In genomic region chr6:125310994-125311649, GRCh38 we compare ENCODE assay signal across 8 cellular contexts. TPM values are rescaled to one million over a fixed set of nuclear protein-coding genes. Genes with fewer than 3 reads are reported as not detected.
DNase-seq lines count a peak whose midpoint lies in the region; ATAC-seq and TF ChIP-seq lines count a peak whose summit lies in the region.

No MANE protein-coding gene starts in this region.

- no peaks in the 10 kb centered on the region for H3K36me3 ChIP-seq in H7 (replicated peaks; ENCODE audit: control insufficient read depth, insufficient read depth, low read length)
- H3K36me3 ChIP-seq in Karpas-422 (ENCODE audit: insufficient read depth, low read length) = no peaks in the 10 kb centered on the region
- no peaks in the 10 kb centered on the region for H3K36me3 ChIP-seq in lung (ENCODE audit: control insufficient read depth in 2 of 2, insufficient read depth in 2 of 2, low read length in 2 of 2)

- H3K9me3 Mint-ChIP-seq in activated T-cell treated with anti-CD3 and anti-CD28 coated beads, Interleukin-2, amount 50 U/mL, for 4 hours = no peaks in the 10 kb centered on the region

- no peak overlapping the region for H3K27ac ChIP-seq in Karpas-422 (ENCODE audit: low read length)
- H3K27ac ChIP-seq in lung (ENCODE audit: low read depth in 1 of 2, low read length in 1 of 2) = no peak overlapping the region

- H3K4me1 ChIP-seq in Karpas-422 (ENCODE audit: low read length) (no peaks in the 10 kb centered on the region), lung (ENCODE audit: control insufficient read depth in 2 of 2, insufficient read depth in 2 of 2, low read length in 2 of 2) (no peaks in the 10 kb centered on the region)

- peaks cover 3% of the 10 kb centered on the region for H3K4me1 Mint-ChIP-seq in activated T-cell treated with anti-CD3 and anti-CD28 coated beads, Interleukin-2, amount 50 U/mL, for 4 hours (ENCODE audit: low read depth)

- H3K9me3 ChIP-seq in Karpas-422 (ENCODE audit: low read length) = no peaks in the 10 kb centered on the region
- H3K9me3 ChIP-seq in lung (ENCODE audit: control insufficient read depth in 2 of 2, insufficient read depth in 1 of 2, low read length in 1 of 2) = no peaks in the 10 kb centered on the region

- WGBS in lung, 2 donors = 53 to 54% methylated on average over 7 of the region's 7 CpGs

- H3K27me3 Mint-ChIP-seq in activated T-cell treated with anti-CD3 and anti-CD28 coated beads, Interleukin-2, amount 50 U/mL, for 4 hours (ENCODE audit: low read depth) = peaks cover 9% of the 10 kb centered on the region

- DNase-seq in activated T-cell treated with anti-CD3 and anti-CD28 coated beads, Interleukin-2, amount 50 U/mL, for 4 hours = no peak
- no peak for DNase-seq in activated T-cell treated with anti-CD3 and anti-CD28 coated beads, Interleukin-2, amount 50 U/mL, for 1 hour
- peak; percentile 36 for DNase-seq in H7
- DNase-seq in Karpas-422 = peak; percentile 79
- DNase-seq in OCI-M1 (lab: John Stamatoyannopoulos, UW) = peak; percentile 83
- peak; percentile 77 for DNase-seq in dedifferentiated amniotic fluid mesenchymal stem cell (ENCODE audit: extremely low spot score)
- no peak for DNase-seq in lung (ENCODE audit: low spot score)
- no peak for DNase-seq in GF-D8 (lab: John Stamatoyannopoulos, UW)

- H3K4me2 ChIP-seq in Karpas-422 (ENCODE audit: low read depth, low read length, poor library complexity, severe bottlenecking) = no peak overlapping the region

- no peak overlapping the region for H3K9ac ChIP-seq in Karpas-422 (ENCODE audit: low read length)

- H4K20me1 ChIP-seq in Karpas-422 (ENCODE audit: insufficient read depth, low read depth, low read length) = no peaks in the 10 kb centered on the region

- no peak overlapping the region for H2AFZ ChIP-seq in Karpas-422 (ENCODE audit: low read length)

- H3K79me2 ChIP-seq in Karpas-422 (ENCODE audit: low read length) = no peaks in the 10 kb centered on the region

- H3K9me2 ChIP-seq in Karpas-422 (replicated peaks; ENCODE audit: insufficient read depth, low read length) = no peaks in the 10 kb centered on the region

- no peak overlapping the region for H3K4me3 Mint-ChIP-seq in activated T-cell treated with anti-CD3 and anti-CD28 coated beads, Interleukin-2, amount 50 U/mL, for 4 hours

- H3K27me3 ChIP-seq in H7 (ENCODE audit: control insufficient read depth, insufficient read depth, low read length) (no peaks in the 10 kb centered on the region), Karpas-422 (ENCODE audit: low read length) (no peaks in the 10 kb centered on the region), lung (ENCODE audit: control insufficient read depth, insufficient read depth) (no peaks in the 10 kb centered on the region)

- no peaks in the 10 kb centered on the region for H3K36me3 Mint-ChIP-seq in activated T-cell treated with anti-CD3 and anti-CD28 coated beads, Interleukin-2, amount 50 U/mL, for 4 hours (ENCODE audit: insufficient read depth)

- ATAC-seq in activated T-cell treated with anti-CD3 and anti-CD28 coated beads, Interleukin-2, amount 50 U/mL, for 4 hours = peak; percentile 84 to 86
- peak; percentile 38 for ATAC-seq in lung (ENCODE audit: insufficient read depth, low FRiP score)

- no peak overlapping the region for H3K4me3 ChIP-seq in H7 (ENCODE audit: insufficient read depth, low read depth, low read length)
- H3K4me3 ChIP-seq in Karpas-422 (ENCODE audit: low read length) = no peak overlapping the region
- no peak overlapping the region for H3K4me3 ChIP-seq in lung

- TF ChIP-seq CTCF in lung (IDR thresholded peaks at IDR 0.05; ENCODE audit: control extremely low read depth, extremely low read depth) = peak; percentile 62

RNA-seq across cellular contexts. Expression of gene HDDC2, which starts 9.4 kb away (rescaled TPM):
- 100 to 1,000 TPM in 1 of 3 donors, 10 to 100 TPM in 2; 89.5 to 114 (median 92.8) TPM for total RNA-seq in activated T-cell treated with anti-CD3 and anti-CD28 coated beads, Interleukin-2, amount 50 U/mL, for 4 hours
- 109 and 118 TPM in 2 replicates for total RNA-seq in H7 (2014; rRNA removed; shearing (Covaris generic))
- 167 and 177 TPM in 2 replicates for total RNA-seq in Karpas-422 (2014; rRNA removed; shearing (Covaris generic); ENCODE audit: low replicate concordance)
- total RNA-seq in lung = 10 to 100 TPM; 34.6 to 61.0 TPM
- polyA plus RNA-seq in lung = 10 to 100 TPM; 56.1 to 72.3 TPM

Comparison
In these comparisons a context has a peak if more than half of its experiments do, and no peak if none do; other contexts are left out.
1. DNase-seq: peak in H7 (single experiment), Karpas-422 (single experiment), OCI-M1 (single experiment) and dedifferentiated amniotic fluid mesenchymal stem cell (single experiment); none in activated T-cell treated with anti-CD3 and anti-CD28 coated beads, Interleukin-2, amount 50 U/mL, for 4 hours (single experiment), activated T-cell treated with anti-CD3 and anti-CD28 coated beads, Interleukin-2, amount 50 U/mL, for 1 hour (single experiment), lung (single experiment) and GF-D8 (single experiment).